Comparison of ENCODE assay signal across 1 cellular context in the genomic region with DNA sequence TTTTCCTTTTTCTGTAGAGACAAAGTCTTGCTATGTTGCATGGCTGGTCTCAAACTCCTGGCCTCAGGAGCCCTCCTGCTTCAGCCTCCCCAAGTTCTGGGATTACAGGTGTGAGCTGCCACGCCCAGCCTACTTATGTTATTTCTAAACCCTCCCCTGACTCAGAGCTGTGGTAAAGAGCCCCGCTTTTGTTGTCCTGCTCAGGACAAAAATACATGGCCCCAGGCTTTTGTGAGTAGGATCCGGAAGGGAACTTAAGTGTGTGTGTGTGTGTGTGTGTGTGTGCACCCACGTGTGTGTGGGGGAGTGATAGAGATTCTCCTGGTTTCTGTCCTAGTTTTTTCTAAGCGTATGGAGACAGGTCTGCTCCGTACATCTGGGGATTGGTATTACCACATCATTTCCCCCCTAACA.
A peak's percentile ranks its signal among the peaks of the same experiment; 100 is the strongest.
TF ChIP-seq lines count a peak whose summit lies in the region.

No MANE protein-coding gene starts in this region.

TF ChIP-seq in K562, 482 proteins besides CTCF, POLR2A, EP300 and RAD21 (continued from another document and continues in another):
- TF ChIP-seq, protein P1, sequence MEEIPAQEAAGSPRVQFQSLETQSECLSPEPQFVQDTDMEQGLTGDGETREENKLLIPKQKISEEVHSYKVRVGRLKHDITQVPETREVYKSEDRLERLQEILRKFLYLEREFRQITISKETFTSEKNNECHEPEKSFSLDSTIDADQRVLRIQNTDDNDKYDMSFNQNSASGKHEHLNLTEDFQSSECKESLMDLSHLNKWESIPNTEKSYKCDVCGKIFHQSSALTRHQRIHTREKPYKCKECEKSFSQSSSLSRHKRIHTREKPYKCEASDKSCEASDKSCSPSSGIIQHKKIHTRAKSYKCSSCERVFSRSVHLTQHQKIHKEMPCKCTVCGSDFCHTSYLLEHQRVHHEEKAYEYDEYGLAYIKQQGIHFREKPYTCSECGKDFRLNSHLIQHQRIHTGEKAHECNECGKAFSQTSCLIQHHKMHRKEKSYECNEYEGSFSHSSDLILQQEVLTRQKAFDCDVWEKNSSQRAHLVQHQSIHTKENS (CRISPR knock-in tag; IDR thresholded peaks at IDR 0.05) = no peak
- peak; percentile 64; the same call in 1 of the 2 replicates for TF ChIP-seq SMARCE1 (IDR thresholded peaks at IDR 0.05)
- no peak for TF ChIP-seq ZNF584 (CRISPR knock-in tag; IDR thresholded peaks at IDR 0.05; ENCODE audit: low read depth)
- peak in 1 of 2 experiments; percentile 67; a peak in 1 of 4 replicates for TF ChIP-seq HDAC1 (IDR thresholded peaks at IDR 0.05)
- TF ChIP-seq, protein P2, sequence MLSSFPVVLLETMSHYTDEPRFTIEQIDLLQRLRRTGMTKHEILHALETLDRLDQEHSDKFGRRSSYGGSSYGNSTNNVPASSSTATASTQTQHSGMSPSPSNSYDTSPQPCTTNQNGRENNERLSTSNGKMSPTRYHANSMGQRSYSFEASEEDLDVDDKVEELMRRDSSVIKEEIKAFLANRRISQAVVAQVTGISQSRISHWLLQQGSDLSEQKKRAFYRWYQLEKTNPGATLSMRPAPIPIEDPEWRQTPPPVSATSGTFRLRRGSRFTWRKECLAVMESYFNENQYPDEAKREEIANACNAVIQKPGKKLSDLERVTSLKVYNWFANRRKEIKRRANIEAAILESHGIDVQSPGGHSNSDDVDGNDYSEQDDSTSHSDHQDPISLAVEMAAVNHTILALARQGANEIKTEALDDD (IDR thresholded peaks at IDR 0.05) = peak; percentile 6; the same call in 1 of the 2 replicates
- TF ChIP-seq, protein P3, sequence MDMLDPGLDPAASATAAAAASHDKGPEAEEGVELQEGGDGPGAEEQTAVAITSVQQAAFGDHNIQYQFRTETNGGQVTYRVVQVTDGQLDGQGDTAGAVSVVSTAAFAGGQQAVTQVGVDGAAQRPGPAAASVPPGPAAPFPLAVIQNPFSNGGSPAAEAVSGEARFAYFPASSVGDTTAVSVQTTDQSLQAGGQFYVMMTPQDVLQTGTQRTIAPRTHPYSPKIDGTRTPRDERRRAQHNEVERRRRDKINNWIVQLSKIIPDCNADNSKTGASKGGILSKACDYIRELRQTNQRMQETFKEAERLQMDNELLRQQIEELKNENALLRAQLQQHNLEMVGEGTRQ (CRISPR knock-in tag; IDR thresholded peaks at IDR 0.05) = no peak
- TF ChIP-seq ARID1B (IDR thresholded peaks at IDR 0.05) = peak; percentile 43; the same call in 1 of the 2 replicates
- TF ChIP-seq, protein P4, sequence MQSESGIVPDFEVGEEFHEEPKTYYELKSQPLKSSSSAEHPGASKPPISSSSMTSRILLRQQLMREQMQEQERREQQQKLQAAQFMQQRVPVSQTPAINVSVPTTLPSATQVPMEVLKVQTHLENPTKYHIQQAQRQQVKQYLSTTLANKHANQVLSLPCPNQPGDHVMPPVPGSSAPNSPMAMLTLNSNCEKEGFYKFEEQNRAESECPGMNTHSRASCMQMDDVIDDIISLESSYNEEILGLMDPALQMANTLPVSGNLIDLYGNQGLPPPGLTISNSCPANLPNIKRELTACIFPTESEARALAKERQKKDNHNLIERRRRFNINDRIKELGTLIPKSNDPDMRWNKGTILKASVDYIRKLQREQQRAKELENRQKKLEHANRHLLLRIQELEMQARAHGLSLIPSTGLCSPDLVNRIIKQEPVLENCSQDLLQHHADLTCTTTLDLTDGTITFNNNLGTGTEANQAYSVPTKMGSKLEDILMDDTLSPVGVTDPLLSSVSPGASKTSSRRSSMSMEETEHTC (IDR thresholded peaks at IDR 0.05) = no peak
- no peak for TF ChIP-seq SAFB2 (IDR thresholded peaks at IDR 0.05; ENCODE audit: borderline replicate concordance, low read depth, low read length, severe bottlenecking)
- no peak for TF ChIP-seq CHD4 (IDR thresholded peaks at IDR 0.05; ENCODE audit: insufficient read depth, insufficient replicate concordance, low read depth, low read length, poor library complexity, severe bottlenecking)
- TF ChIP-seq, protein P5, sequence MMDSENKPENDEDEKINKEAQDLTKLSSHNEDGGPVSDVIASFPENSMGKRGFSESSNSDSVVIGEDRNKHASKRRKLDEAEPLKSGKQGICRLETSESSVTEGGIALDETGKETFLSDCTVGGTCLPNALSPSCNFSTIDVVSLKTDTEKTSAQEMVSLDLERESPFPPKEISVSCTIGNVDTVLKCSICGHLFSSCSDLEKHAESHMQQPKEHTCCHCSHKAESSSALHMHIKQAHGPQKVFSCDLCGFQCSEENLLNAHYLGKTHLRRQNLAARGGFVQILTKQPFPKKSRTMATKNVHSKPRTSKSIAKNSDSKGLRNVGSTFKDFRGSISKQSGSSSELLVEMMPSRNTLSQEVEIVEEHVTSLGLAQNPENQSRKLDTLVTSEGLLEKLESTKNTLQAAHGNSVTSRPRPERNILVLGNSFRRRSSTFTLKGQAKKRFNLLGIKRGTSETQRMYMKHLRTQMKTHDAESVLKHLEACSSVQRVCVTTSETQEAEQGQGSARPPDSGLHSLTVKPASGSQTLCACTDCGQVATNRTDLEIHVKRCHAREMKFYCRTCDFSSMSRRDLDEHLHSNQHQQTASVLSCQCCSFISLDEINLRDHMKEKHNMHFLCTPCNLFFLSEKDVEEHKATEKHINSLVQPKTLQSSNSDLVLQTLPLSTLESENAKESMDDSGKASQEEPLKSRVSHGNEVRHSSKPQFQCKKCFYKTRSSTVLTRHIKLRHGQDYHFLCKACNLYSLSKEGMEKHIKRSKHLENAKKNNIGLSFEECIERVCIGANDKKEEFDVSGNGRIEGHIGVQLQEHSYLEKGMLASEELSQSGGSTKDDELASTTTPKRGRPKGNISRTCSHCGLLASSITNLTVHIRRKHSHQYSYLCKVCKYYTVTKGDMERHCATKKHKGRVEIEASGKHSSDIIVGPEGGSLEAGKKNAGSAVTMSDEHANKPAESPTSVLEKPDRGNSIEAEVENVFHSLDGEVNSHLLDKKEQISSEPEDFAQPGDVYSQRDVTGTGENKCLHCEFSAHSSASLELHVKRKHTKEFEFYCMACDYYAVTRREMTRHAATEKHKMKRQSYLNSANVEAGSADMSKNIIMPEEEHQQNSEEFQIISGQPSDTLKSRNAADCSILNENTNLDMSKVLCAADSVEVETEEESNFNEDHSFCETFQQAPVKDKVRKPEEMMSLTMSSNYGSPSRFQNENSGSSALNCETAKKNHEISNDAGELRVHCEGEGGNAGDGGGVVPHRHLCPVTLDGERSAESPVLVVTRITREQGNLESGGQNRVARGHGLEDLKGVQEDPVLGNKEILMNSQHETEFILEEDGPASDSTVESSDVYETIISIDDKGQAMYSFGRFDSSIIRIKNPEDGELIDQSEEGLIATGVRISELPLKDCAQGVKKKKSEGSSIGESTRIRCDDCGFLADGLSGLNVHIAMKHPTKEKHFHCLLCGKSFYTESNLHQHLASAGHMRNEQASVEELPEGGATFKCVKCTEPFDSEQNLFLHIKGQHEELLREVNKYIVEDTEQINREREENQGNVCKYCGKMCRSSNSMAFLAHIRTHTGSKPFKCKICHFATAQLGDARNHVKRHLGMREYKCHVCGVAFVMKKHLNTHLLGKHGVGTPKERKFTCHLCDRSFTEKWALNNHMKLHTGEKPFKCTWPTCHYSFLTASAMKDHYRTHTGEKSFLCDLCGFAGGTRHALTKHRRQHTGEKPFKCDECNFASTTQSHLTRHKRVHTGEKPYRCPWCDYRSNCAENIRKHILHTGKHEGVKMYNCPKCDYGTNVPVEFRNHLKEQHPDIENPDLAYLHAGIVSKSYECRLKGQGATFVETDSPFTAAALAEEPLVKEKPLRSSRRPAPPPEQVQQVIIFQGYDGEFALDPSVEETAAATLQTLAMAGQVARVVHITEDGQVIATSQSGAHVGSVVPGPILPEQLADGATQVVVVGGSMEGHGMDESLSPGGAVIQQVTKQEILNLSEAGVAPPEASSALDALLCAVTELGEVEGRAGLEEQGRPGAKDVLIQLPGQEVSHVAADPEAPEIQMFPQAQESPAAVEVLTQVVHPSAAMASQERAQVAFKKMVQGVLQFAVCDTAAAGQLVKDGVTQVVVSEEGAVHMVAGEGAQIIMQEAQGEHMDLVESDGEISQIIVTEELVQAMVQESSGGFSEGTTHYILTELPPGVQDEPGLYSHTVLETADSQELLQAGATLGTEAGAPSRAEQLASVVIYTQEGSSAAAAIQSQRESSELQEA (IDR thresholded peaks at IDR 0.05; ENCODE audit: low read depth) = no peak
- no peak for TF ChIP-seq BCL6 (CRISPR knock-in tag; IDR thresholded peaks at IDR 0.05)
- TF ChIP-seq, protein P6, sequence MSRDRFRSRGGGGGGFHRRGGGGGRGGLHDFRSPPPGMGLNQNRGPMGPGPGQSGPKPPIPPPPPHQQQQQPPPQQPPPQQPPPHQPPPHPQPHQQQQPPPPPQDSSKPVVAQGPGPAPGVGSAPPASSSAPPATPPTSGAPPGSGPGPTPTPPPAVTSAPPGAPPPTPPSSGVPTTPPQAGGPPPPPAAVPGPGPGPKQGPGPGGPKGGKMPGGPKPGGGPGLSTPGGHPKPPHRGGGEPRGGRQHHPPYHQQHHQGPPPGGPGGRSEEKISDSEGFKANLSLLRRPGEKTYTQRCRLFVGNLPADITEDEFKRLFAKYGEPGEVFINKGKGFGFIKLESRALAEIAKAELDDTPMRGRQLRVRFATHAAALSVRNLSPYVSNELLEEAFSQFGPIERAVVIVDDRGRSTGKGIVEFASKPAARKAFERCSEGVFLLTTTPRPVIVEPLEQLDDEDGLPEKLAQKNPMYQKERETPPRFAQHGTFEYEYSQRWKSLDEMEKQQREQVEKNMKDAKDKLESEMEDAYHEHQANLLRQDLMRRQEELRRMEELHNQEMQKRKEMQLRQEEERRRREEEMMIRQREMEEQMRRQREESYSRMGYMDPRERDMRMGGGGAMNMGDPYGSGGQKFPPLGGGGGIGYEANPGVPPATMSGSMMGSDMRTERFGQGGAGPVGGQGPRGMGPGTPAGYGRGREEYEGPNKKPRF (IDR thresholded peaks at IDR 0.05; ENCODE audit: low read depth, low read length) = no peak
- TF ChIP-seq NR4A1 (CRISPR knock-in tag; IDR thresholded peaks at IDR 0.05) = 0 out of 2 replicates have a peak, but pooled peaks have one; percentile 27
- no peak for TF ChIP-seq NR4A1 (tag; IDR thresholded peaks at IDR 0.05)
- no peak for TF ChIP-seq SLC30A9 (CRISPR knock-in tag; IDR thresholded peaks at IDR 0.05)
- peak; percentile 33; the same call in 1 of the 2 replicates for TF ChIP-seq ELF1 (tag; IDR thresholded peaks at IDR 0.05)
- TF ChIP-seq, protein P7, sequence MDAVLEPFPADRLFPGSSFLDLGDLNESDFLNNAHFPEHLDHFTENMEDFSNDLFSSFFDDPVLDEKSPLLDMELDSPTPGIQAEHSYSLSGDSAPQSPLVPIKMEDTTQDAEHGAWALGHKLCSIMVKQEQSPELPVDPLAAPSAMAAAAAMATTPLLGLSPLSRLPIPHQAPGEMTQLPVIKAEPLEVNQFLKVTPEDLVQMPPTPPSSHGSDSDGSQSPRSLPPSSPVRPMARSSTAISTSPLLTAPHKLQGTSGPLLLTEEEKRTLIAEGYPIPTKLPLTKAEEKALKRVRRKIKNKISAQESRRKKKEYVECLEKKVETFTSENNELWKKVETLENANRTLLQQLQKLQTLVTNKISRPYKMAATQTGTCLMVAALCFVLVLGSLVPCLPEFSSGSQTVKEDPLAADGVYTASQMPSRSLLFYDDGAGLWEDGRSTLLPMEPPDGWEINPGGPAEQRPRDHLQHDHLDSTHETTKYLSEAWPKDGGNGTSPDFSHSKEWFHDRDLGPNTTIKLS (IDR thresholded peaks at IDR 0.05; ENCODE audit: borderline replicate concordance, low read depth) = no peak
- peak; percentile 51 for TF ChIP-seq POLR2H (tag; IDR thresholded peaks at IDR 0.05; ENCODE audit: low read depth)
- TF ChIP-seq EP400 (IDR thresholded peaks at IDR 0.05) = peak; percentile 37; the same call in 1 of the 2 replicates
- no peak for TF ChIP-seq ZC3H8 (IDR thresholded peaks at IDR 0.05)
- peak; percentile 70 for TF ChIP-seq ZEB2 (IDR thresholded peaks at IDR 0.05)
- no peak for TF ChIP-seq ZNF3 (CRISPR knock-in tag; IDR thresholded peaks at IDR 0.05)
- no peak for TF ChIP-seq ZNF431 (CRISPR knock-in tag; IDR thresholded peaks at IDR 0.05)
- TF ChIP-seq, protein P8, sequence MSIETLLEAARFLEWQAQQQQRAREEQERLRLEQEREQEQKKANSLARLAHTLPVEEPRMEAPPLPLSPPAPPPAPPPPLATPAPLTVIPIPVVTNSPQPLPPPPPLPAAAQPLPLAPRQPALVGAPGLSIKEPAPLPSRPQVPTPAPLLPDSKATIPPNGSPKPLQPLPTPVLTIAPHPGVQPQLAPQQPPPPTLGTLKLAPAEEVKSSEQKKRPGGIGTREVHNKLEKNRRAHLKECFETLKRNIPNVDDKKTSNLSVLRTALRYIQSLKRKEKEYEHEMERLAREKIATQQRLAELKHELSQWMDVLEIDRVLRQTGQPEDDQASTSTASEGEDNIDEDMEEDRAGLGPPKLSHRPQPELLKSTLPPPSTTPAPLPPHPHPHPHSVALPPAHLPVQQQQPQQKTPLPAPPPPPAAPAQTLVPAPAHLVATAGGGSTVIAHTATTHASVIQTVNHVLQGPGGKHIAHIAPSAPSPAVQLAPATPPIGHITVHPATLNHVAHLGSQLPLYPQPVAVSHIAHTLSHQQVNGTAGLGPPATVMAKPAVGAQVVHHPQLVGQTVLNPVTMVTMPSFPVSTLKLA (conservative IDR thresholded peaks at IDR 0.05) = peak; percentile 57 to 75; a peak in 3 of 4 replicates
- TF ChIP-seq MYC (IDR thresholded peaks at IDR 0.05; ENCODE audit: low read depth, low read length) = peak; percentile 48; the same call in 1 of the 2 replicates
- TF ChIP-seq MYC (CRISPR knock-in tag; IDR thresholded peaks at IDR 0.05; ENCODE audit: borderline replicate concordance, low read depth) = no peak
- TF ChIP-seq L3MBTL2 (IDR thresholded peaks at IDR 0.05) = no peak
- TF ChIP-seq, protein P9, sequence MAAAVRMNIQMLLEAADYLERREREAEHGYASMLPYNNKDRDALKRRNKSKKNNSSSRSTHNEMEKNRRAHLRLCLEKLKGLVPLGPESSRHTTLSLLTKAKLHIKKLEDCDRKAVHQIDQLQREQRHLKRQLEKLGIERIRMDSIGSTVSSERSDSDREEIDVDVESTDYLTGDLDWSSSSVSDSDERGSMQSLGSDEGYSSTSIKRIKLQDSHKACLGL (CRISPR knock-in tag; IDR thresholded peaks at IDR 0.05; ENCODE audit: borderline replicate concordance, poor library complexity, severe bottlenecking) = peak; percentile 21
- no peak for TF ChIP-seq MAFF (IDR thresholded peaks at IDR 0.05; ENCODE audit: low read length)
- TF ChIP-seq, protein P10, sequence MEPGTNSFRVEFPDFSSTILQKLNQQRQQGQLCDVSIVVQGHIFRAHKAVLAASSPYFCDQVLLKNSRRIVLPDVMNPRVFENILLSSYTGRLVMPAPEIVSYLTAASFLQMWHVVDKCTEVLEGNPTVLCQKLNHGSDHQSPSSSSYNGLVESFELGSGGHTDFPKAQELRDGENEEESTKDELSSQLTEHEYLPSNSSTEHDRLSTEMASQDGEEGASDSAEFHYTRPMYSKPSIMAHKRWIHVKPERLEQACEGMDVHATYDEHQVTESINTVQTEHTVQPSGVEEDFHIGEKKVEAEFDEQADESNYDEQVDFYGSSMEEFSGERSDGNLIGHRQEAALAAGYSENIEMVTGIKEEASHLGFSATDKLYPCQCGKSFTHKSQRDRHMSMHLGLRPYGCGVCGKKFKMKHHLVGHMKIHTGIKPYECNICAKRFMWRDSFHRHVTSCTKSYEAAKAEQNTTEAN (CRISPR knock-in tag; IDR thresholded peaks at IDR 0.05) = no peak
- TF ChIP-seq HDAC8 (tag; IDR thresholded peaks at IDR 0.05) = 0 out of 2 replicates have a peak, but pooled peaks have one; percentile 75
- 0 out of 2 replicates have a peak, but pooled peaks have one; percentile 71 for TF ChIP-seq NFATC3 (IDR thresholded peaks at IDR 0.05)
- no peak for TF ChIP-seq KLF13 (tag; IDR thresholded peaks at IDR 0.05; ENCODE audit: borderline replicate concordance, low read depth)
- TF ChIP-seq, protein P11, sequence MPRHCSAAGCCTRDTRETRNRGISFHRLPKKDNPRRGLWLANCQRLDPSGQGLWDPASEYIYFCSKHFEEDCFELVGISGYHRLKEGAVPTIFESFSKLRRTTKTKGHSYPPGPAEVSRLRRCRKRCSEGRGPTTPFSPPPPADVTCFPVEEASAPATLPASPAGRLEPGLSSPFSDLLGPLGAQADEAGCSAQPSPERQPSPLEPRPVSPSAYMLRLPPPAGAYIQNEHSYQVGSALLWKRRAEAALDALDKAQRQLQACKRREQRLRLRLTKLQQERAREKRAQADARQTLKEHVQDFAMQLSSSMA (CRISPR knock-in tag; IDR thresholded peaks at IDR 0.05) = no peak
- no peak for TF ChIP-seq MTA2 (IDR thresholded peaks at IDR 0.05; ENCODE audit: low read depth)
- TF ChIP-seq CREBBP (IDR thresholded peaks at IDR 0.05; ENCODE audit: low read depth, low read length) = no peak
